ENCODE assay signal across 14 cellular contexts in the genomic region with DNA sequence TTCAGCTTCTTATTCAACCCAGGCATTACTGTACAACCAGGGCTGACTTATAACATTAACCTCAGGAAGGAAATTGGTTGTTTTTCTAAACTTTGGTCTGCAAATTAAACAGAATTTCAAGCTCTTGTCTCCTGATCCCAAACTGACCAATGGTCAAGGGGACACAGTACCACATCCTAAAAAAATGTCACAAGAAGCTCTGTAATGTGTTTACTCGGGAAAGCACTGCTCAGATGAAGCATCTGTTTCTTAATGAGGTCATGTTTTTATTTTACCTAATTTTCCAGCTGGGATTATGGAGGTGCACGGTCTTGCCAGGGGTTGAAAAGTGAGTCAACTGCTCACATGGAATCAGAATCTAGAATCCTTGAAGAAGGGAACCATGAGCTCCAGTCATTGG. TPM values are rescaled to one million over a fixed set of nuclear protein-coding genes. Genes with fewer than 3 reads are reported as not detected.
"Had no signal": no experiment of that assay in that cellular context is flagged by ENCODE, and none has a peak within 500 bp of the region (broad histone marks: within the 10 kb centered on the region; RNA-seq: fewer than 3 reads in every experiment).

No MANE protein-coding gene starts in this region.

- H3K4me3 ChIP-seq: cardiac muscle cell, coronary artery, psoas muscle had no signal

- H3K27me3 ChIP-seq: cardiac muscle cell had no signal

- H3K9me3 ChIP-seq: psoas muscle had no signal

- H3K36me3 ChIP-seq: cardiac muscle cell had no signal

- ATAC-seq: activated naive CD8-positive, alpha-beta T cell treated with anti-CD3 and anti-CD28 coated beads, Interleukin-2, amount 50 U/mL, for 24 hours; stimulated activated naive CD8-positive, alpha-beta T cell treated with anti-CD3 and anti-CD28 coated beads, Interleukin-15, amount 100 ng/mL, for 72 hours had no signal

- H3K27ac ChIP-seq: cardiac muscle cell, coronary artery, psoas muscle had no signal

- DNase-seq: activated CD4-positive, alpha-beta T cell treated with anti-CD3 and anti-CD28 coated beads, Interleukin-2, amount 10 ng/mL, durations not matched to agents 7 days and 5 days; activated CD4-positive, CD25-positive, alpha-beta regulatory T cell; activated CD8-positive, alpha-beta memory T cell treated with anti-CD3 and anti-CD28 coated beads for 24 hours; activated naive CD4-positive, alpha-beta T cell treated with Interleukin-2 at 50 U/mL for 16 hours; activated naive CD8-positive, alpha-beta T cell treated with anti-CD3 and anti-CD28 coated beads, Interleukin-2, amount 50 U/mL, for 24 hours; effector CD4-positive, alpha-beta T cell; head of caudate nucleus; psoas muscle; stimulated activated CD4-positive, alpha-beta T cell treated with anti-CD3 and anti-CD28 coated beads, Interleukin-15, amount 100 ng/mL, for 24 hours; stimulated activated CD4-positive, alpha-beta T cell treated with anti-CD3 and anti-CD28 coated beads, Interleukin-4, amount 100 ng/mL, for 24 hours; stimulated activated naive CD8-positive, alpha-beta T cell treated with anti-CD3 and anti-CD28 coated beads, Interleukin-15, amount 100 ng/mL, for 72 hours; T-helper 2 cell had no signal

RNA-seq across cellular contexts. Expression of gene ADAMTS5, which starts 18.7 kb away (rescaled TPM):
- total RNA-seq: activated CD4-positive, alpha-beta T cell treated with anti-CD3 and anti-CD28 coated beads, Interleukin-2, amount 10 ng/mL, durations not matched to agents 7 days and 5 days had no signal
